ENCODE assay signal across 10 cellular contexts in the genomic region with DNA sequence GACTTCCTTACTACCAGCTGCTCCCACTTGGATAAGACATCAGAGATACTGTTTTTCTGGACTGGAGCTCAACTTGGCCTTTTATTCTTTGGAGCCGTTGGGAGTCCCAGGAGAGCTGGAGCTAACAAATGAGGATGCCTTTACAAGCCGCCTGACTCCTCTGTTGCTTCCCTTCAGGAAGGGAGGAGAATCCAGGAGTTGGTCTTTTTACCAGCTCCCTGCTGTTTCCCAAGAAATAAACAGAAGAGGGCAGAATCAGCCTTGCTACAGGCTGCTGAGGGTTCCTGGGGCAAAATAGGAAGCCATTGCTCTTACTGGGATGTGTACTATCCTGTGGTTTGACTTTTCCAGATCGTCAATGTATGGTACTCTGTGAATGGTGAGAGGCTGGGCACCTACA. TPM values are rescaled to one million over a fixed set of nuclear protein-coding genes. Genes with fewer than 3 reads are reported as not detected.
DNase-seq lines count a peak whose midpoint lies in the region; ATAC-seq and TF ChIP-seq lines count a peak whose summit lies in the region.
"Had no signal": no experiment of that assay in that cellular context is flagged by ENCODE, and none has a peak within 500 bp of the region (broad histone marks: within the 10 kb centered on the region; RNA-seq: fewer than 3 reads in every experiment).

No MANE protein-coding gene starts in this region.

- POLR2A ChIA-PET in activated CD4-positive, alpha-beta T cell treated with anti-CD3 and anti-CD28 coated beads, Interleukin-2, amount 10 ng/mL, durations not matched to agents 7 days and 5 days (lab: Charles Lee): no interaction called here

- H3K4me3 ChIP-seq in WI38 (ENCODE audit: low read depth, low read length) (0 out of 2 replicates have a peak overlapping the region, but pooled peaks have one; percentile 3), fibroblast of the aortic adventitia (ENCODE audit: low read depth, low read length) (peak overlapping the region; percentile 35), stomach (peak overlapping the region in 2 of 4 donors; percentile 88 to 89)

- no peaks in the 10 kb centered on the region for H3K9me3 ChIP-seq in stomach
- H3K9me3 ChIP-seq: spleen had no signal

- intact Hi-C loops in stomach (cut with DNase I; ENCODE audit: low total_unique reads): no loop called here

- TF ChIP-seq EP300 in stomach (IDR thresholded peaks at IDR 0.05): no peak

- TF ChIP-seq POLR2A in stomach (IDR thresholded peaks at IDR 0.05): no peak

- TF ChIP-seq CTCF in WI38 (IDR thresholded peaks at IDR 0.05; ENCODE audit: low read depth, low read length) (no peak), fibroblast of the aortic adventitia (IDR thresholded peaks at IDR 0.05; ENCODE audit: insufficient read depth, low read length) (no peak), stomach (IDR thresholded peaks at IDR 0.05) (no peak)

- WGBS in stomach, 5 donors: 65 to 82% (median 74%) methylated on average over 2 to 3 of the region's 3 CpGs

- no peaks in the 10 kb centered on the region for H3K27me3 ChIP-seq in stomach
- H3K27me3 ChIP-seq: spleen had no signal

- H3K4me1 ChIP-seq in stomach: peaks cover 28 to 46% (median 35%) of the 10 kb centered on the region in 4 donors

- H3K9me3 Mint-ChIP-seq in activated CD4-positive, alpha-beta T cell treated with anti-CD3 and anti-CD28 coated beads, Interleukin-2, amount 10 ng/mL, durations not matched to agents 7 days and 5 days: no peaks in the 10 kb centered on the region

- CTCF ChIA-PET in activated CD4-positive, alpha-beta T cell treated with anti-CD3 and anti-CD28 coated beads, Interleukin-2, amount 10 ng/mL, durations not matched to agents 7 days and 5 days (lab: Charles Lee): interaction anchor here (0.8 to 1.4 kb wide), 5 partner anchors 17 to 170 kb away, joined by 3 to 5 read pairs (median 4); a partner anchor contains a TSS

- peak overlapping the region in 4 of 5 donors; percentile 90 to 97 (median 94) for H3K27ac ChIP-seq in stomach

- peaks cover 35 to 69% (median 64%) of the 10 kb centered on the region in 4 donors for H3K36me3 ChIP-seq in stomach

- peaks cover 39% of the 10 kb centered on the region for H3K36me3 Mint-ChIP-seq in activated CD4-positive, alpha-beta T cell treated with anti-CD3 and anti-CD28 coated beads, Interleukin-2, amount 10 ng/mL, durations not matched to agents 7 days and 5 days (ENCODE audit: low read depth)

- DNase-seq in activated CD4-positive, alpha-beta T cell treated with anti-CD3 and anti-CD28 coated beads, Interleukin-2, amount 10 ng/mL, durations not matched to agents 7 days and 5 days: no peak
- DNase-seq in activated CD4-positive, alpha-beta T cell treated with anti-CD3 and anti-CD28 coated beads for 1 hour: no peak
- DNase-seq in fibroblast of the aortic adventitia (ENCODE audit: low read depth) (peak; percentile 41), stomach (no peak), foreskin melanocyte (no peak), UCSD-AML1 (lab: John Stamatoyannopoulos, UW; ENCODE audit: unreplicated experiment) (no peak)
- DNase-seq: C1 segment of cervical spinal cord, spleen had no signal

- no peaks in the 10 kb centered on the region for H3K27me3 Mint-ChIP-seq in activated CD4-positive, alpha-beta T cell treated with anti-CD3 and anti-CD28 coated beads, Interleukin-2, amount 10 ng/mL, durations not matched to agents 7 days and 5 days

- peaks cover 46% of the 10 kb centered on the region for H3K4me1 Mint-ChIP-seq in activated CD4-positive, alpha-beta T cell treated with anti-CD3 and anti-CD28 coated beads, Interleukin-2, amount 10 ng/mL, durations not matched to agents 7 days and 5 days

- H3K4me3 Mint-ChIP-seq in activated CD4-positive, alpha-beta T cell treated with anti-CD3 and anti-CD28 coated beads, Interleukin-2, amount 10 ng/mL, durations not matched to agents 7 days and 5 days: peak overlapping the region; percentile 99

- no peak for ATAC-seq in GM21447 (IDR thresholded peaks at IDR 0.05; ENCODE audit: unreplicated experiment)

- H3K27ac Mint-ChIP-seq in activated CD4-positive, alpha-beta T cell treated with anti-CD3 and anti-CD28 coated beads, Interleukin-2, amount 10 ng/mL, durations not matched to agents 7 days and 5 days: peak overlapping the region; percentile 97

RNA-seq across cellular contexts. Expression of a gene that starts 1.5 kb away (rescaled TPM):
- 100 to 1,000 TPM; 173 to 176 TPM for total RNA-seq in activated CD4-positive, alpha-beta T cell treated with anti-CD3 and anti-CD28 coated beads, Interleukin-2, amount 10 ng/mL, durations not matched to agents 7 days and 5 days
- total RNA-seq in fibroblast of the aortic adventitia (ENCODE audit: low replicate concordance): 217 and 284 TPM in 2 replicates
- total RNA-seq in stomach: 100 to 1,000 TPM in 2 of 5 donors, 10 to 100 TPM in 3; 21.1 to 444 (median 90.1) TPM
- polyA plus RNA-seq in stomach: 100 to 1,000 TPM; 180 to 245 (median 198) TPM

RNA-seq across cellular contexts. Expression of a gene that starts 1.5 kb away (rescaled TPM):
- total RNA-seq in activated CD4-positive, alpha-beta T cell treated with anti-CD3 and anti-CD28 coated beads, Interleukin-2, amount 10 ng/mL, durations not matched to agents 7 days and 5 days: 10 to 100 TPM; 13.2 to 15.0 TPM
- 18.3 and 21.0 TPM in 2 replicates for total RNA-seq in fibroblast of the aortic adventitia (ENCODE audit: low replicate concordance)
- total RNA-seq in stomach: 100 to 1,000 TPM in 1 of 5 donors, 10 to 100 TPM in 4; 19.1 to 169 (median 27.1) TPM
- polyA plus RNA-seq in stomach: 10 to 100 TPM; 11.6 to 14.3 (median 13.4) TPM

RNA-seq across cellular contexts. Expression of a gene that starts 14.8 kb away (rescaled TPM):
- total RNA-seq in activated CD4-positive, alpha-beta T cell treated with anti-CD3 and anti-CD28 coated beads, Interleukin-2, amount 10 ng/mL, durations not matched to agents 7 days and 5 days: under 1 TPM; 0.10 TPM
- total RNA-seq in fibroblast of the aortic adventitia (ENCODE audit: low replicate concordance) (not detected in 2 replicates), stomach (not detected)
- not detected for polyA plus RNA-seq in stomach
- total RNA-seq: spleen had no signal

RNA-seq across cellular contexts. Expression of a gene that starts 18.2 kb away (rescaled TPM):
- 1 to 10 TPM; 4.8 to 5.0 TPM for total RNA-seq in activated CD4-positive, alpha-beta T cell treated with anti-CD3 and anti-CD28 coated beads, Interleukin-2, amount 10 ng/mL, durations not matched to agents 7 days and 5 days
- total RNA-seq in fibroblast of the aortic adventitia (ENCODE audit: low replicate concordance): 0.41 and 2.3 TPM in 2 replicates
- total RNA-seq in stomach: 1 to 10 TPM in 4 of 5 donors, not detected in 1; 2.3 to 5.5 (median 2.9) TPM
- 1 to 10 TPM; 1.3 to 2.1 (median 1.7) TPM for polyA plus RNA-seq in stomach

RNA-seq across cellular contexts. Expression of a gene that starts 23.3 kb away (rescaled TPM):
- total RNA-seq in activated CD4-positive, alpha-beta T cell treated with anti-CD3 and anti-CD28 coated beads, Interleukin-2, amount 10 ng/mL, durations not matched to agents 7 days and 5 days: 10 to 100 TPM; 33.4 to 36.6 TPM
- 6.0 and 16.1 TPM in 2 replicates for total RNA-seq in fibroblast of the aortic adventitia (ENCODE audit: low replicate concordance)
- total RNA-seq in stomach: 10 to 100 TPM in 1 of 5 donors, 1 to 10 TPM in 1, under 1 TPM in 1, not detected in 2; 0.45 to 27.8 (median 5.3) TPM
- 10 to 100 TPM in 2 of 3 donors, 1 to 10 TPM in 1; 8.7 to 11.8 (median 10.7) TPM for polyA plus RNA-seq in stomach
